ENCODE assay signal across 15 cellular contexts in the genomic region with DNA sequence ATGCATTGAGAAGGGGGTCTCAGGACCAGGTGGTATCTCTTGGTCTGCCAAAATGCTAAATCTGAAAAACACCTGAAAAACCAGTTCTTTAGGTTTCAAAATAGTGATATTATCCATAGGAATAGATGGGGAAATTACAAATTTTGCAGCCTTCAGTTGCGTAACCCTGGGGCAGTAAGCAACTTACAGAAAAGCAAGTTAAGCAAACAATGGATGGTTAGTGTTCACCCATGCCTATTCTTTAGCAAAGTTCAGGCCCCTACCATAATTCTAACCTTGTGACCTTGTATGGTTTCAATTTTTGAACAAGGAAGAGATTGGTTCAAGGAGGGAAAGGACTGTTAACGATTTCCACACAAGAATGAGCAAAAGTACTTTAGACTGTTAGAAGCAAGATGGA. TPM values are rescaled to one million over a fixed set of nuclear protein-coding genes. Genes with fewer than 3 reads are reported as not detected.
DNase-seq lines count a peak whose midpoint lies in the region; ATAC-seq, FAIRE-seq and TF ChIP-seq lines count a peak whose summit lies in the region.
"Had no signal": no experiment of that assay in that cellular context is flagged by ENCODE, and none has a peak within 500 bp of the region (broad histone marks: within the 10 kb centered on the region; RNA-seq: fewer than 3 reads in every experiment).

No MANE protein-coding gene starts in this region.

- H3K36me3 ChIP-seq in HepG2 (replicated peaks in 1 of 2; ENCODE audit: control insufficient read depth in 1 of 2, insufficient read depth in 2 of 2, low read length in 2 of 2) (peaks cover 3 to 4% of the 10 kb centered on the region in 2 experiments; a peak in 4 of 5 replicates), right lobe of liver (peaks cover 0 to 2% (median 0%) of the 10 kb centered on the region in 4 donors), tibial artery (no peaks in the 10 kb centered on the region), neuronal stem cell (replicated peaks in 1 of 2; ENCODE audit: control insufficient read depth in 2 of 2, insufficient read depth in 2 of 2, low read length in 2 of 2) (peaks cover 0 to 48% of the 10 kb centered on the region in 2 donors)

- in situ Hi-C loops in HepG2 (cut with HindIII; ENCODE audit: extremely low pct_ligation_motif_present, low pct_unique_long_range_greater_than_20kb): no loop called here

- no peak overlapping the region for H2BK120ac ChIP-seq in neuronal stem cell (ENCODE audit: low read depth, low read length)

- POLR2A ChIA-PET in HepG2 (lab: Yijun Ruan, JAX): no interaction called here

- no peak overlapping the region for H2BK15ac ChIP-seq in neuronal stem cell (ENCODE audit: low read length)

- no TSS peak for BruUV-seq in HepG2 (replicated peaks; lab: Mats Ljungman, UMichigan)

- TF ChIP-seq RAD21 in HepG2 (CRISPR knock-in tag; IDR thresholded peaks at IDR 0.05): no peak

- H3K4me1 ChIP-seq in HepG2 (ENCODE audit: insufficient read depth, low read length) (peaks cover 56% of the 10 kb centered on the region), right lobe of liver (peaks cover 0 to 41% (median 18%) of the 10 kb centered on the region in 4 donors), tibial artery (no peaks in the 10 kb centered on the region), neuronal stem cell (ENCODE audit: control insufficient read depth in 2 of 2, insufficient read depth in 1 of 2, low read depth in 1 of 2, low read length in 2 of 2) (no peaks in the 10 kb centered on the region)

- no peak overlapping the region for H3K18ac ChIP-seq in neuronal stem cell (ENCODE audit: low read length)

- CTCF ChIA-PET in HepG2 (lab: Yijun Ruan, JAX; ENCODE audit: low intra/inter-chr PET ratio, low total read pairs): no interaction called here

- H2BK5ac ChIP-seq in neuronal stem cell (ENCODE audit: low read length): no peak overlapping the region

- H3K14ac ChIP-seq in neuronal stem cell (ENCODE audit: low read length): no peak overlapping the region

- no peak overlapping the region for H4K8ac ChIP-seq in neuronal stem cell (ENCODE audit: low read depth, low read length)

- H3K27me3 ChIP-seq in HepG2 (ENCODE audit: control insufficient read depth in 1 of 2, insufficient read depth in 2 of 2, low read length in 2 of 2): no peaks in the 10 kb centered on the region
- H3K27me3 ChIP-seq in right lobe of liver: no peaks in the 10 kb centered on the region
- no peaks in the 10 kb centered on the region for H3K27me3 ChIP-seq in tibial artery
- H3K27me3 ChIP-seq in neuronal stem cell (ENCODE audit: control insufficient read depth in 3 of 3, insufficient read depth in 3 of 3, low read depth in 1 of 3, low read length in 3 of 3): no peaks in the 10 kb centered on the region
- H3K27me3 ChIP-seq: BLaER1 had no signal

- DNase-seq in HepG2 (ENCODE audit: low spot score) (peak; percentile 23), right lobe of liver (no peak), MV-4-11 (lab: John Stamatoyannopoulos, UW) (peak; percentile 2), choroid plexus epithelial cell (ENCODE audit: low read depth) (peak; percentile 13), tibial artery (no peak), neuronal stem cell (ENCODE audit: low spot score) (no peak)
- DNase-seq: Caco-2; CD8-positive, alpha-beta memory T cell; DMS53; GF-D8; GM23248; H7 had no signal

- FAIRE-seq in HepG2 (lab: Jason Lieb, UNC): peak; percentile 56
- FAIRE-seq: A204.1 had no signal

- no peak overlapping the region for H4K91ac ChIP-seq in neuronal stem cell (ENCODE audit: low read depth, low read length, poor library complexity)

- H4K20me1 ChIP-seq in HepG2 (ENCODE audit: insufficient read depth, low read length): no peaks in the 10 kb centered on the region
- H4K20me1 ChIP-seq: BLaER1 had no signal

- intact Hi-C loops in HepG2 (cut with micrococcal nuclease; ENCODE audit: unreplicated experiment) (no loop called here), right lobe of liver (cut with DNase I) (no loop called here), tibial artery (cut with DNase I; ENCODE audit: low total_unique reads) (no loop called here)

- TF ChIP-seq POLR2A in HepG2 (IDR thresholded peaks at IDR 0.05; ENCODE audit: insufficient read depth in 1 of 2, low read depth in 2 of 2, low read length in 2 of 2) (no peak), right lobe of liver (IDR thresholded peaks at IDR 0.05) (no peak)

- no peak for ATAC-seq in HepG2
- ATAC-seq in right lobe of liver: no peak
- no peak for ATAC-seq in GM19452 (IDR thresholded peaks at IDR 0.05; ENCODE audit: unreplicated experiment)

- H2AK5ac ChIP-seq in neuronal stem cell (ENCODE audit: low read depth, low read length): no peak overlapping the region

- TF ChIP-seq EP300 in HepG2 (IDR thresholded peaks at IDR 0.05; ENCODE audit: low read depth in 2 of 2, low read length in 2 of 2) (no peak), HepG2 (CRISPR knock-in tag; IDR thresholded peaks at IDR 0.05; ENCODE audit: borderline replicate concordance) (no peak)

- H3K4me2 ChIP-seq in HepG2 (ENCODE audit: low read depth, low read length) (no peak overlapping the region), neuronal stem cell (ENCODE audit: insufficient read depth, low read length, poor library complexity, severe bottlenecking) (no peak overlapping the region)
- H3K4me2 ChIP-seq: BLaER1 had no signal

- no peak overlapping the region for H2BK12ac ChIP-seq in neuronal stem cell (ENCODE audit: low read length)

- H3K79me2 ChIP-seq in HepG2 (ENCODE audit: insufficient read depth, low read length): no peaks in the 10 kb centered on the region

- no peaks in the 10 kb centered on the region for H3K79me1 ChIP-seq in neuronal stem cell (ENCODE audit: low read depth, low read length)

- no peak overlapping the region for H2AFZ ChIP-seq in HepG2 (ENCODE audit: low read length)
- no peak overlapping the region for H2AFZ ChIP-seq in neuronal stem cell (ENCODE audit: low read length)
- H2AFZ ChIP-seq: GM23248 had no signal

- H3K4ac ChIP-seq in neuronal stem cell (ENCODE audit: low read length): no peak overlapping the region

- H3K4me3 ChIP-seq in HepG2 (replicated peaks in 1 of 3; ENCODE audit: insufficient read depth in 1 of 3, low read depth in 2 of 3, low read length in 3 of 3) (no peak overlapping the region), right lobe of liver (no peak overlapping the region), choroid plexus epithelial cell (ENCODE audit: low read depth, low read length) (no peak overlapping the region), tibial artery (no peak overlapping the region), neuronal stem cell (ENCODE audit: low read length in 2 of 2) (no peak overlapping the region)
- H3K4me3 ChIP-seq: BLaER1, GM23248 had no signal

- TF ChIP-seq CTCF in HepG2 (CRISPR knock-in tag; IDR thresholded peaks at IDR 0.05) (no peak), right lobe of liver (IDR thresholded peaks at IDR 0.05) (no peak), choroid plexus epithelial cell (conservative IDR thresholded peaks at IDR 0.05; ENCODE audit: low read depth, low read length) (no peak), tibial artery (IDR thresholded peaks at IDR 0.05) (no peak)

- H3K27ac ChIP-seq in HepG2 (ENCODE audit: extremely low read length, insufficient read depth, low read length) (no peak overlapping the region), right lobe of liver (no peak overlapping the region), tibial artery (no peak overlapping the region), neuronal stem cell (replicated peaks; ENCODE audit: low read length) (no peak overlapping the region)
- H3K27ac ChIP-seq: BLaER1, GM23248 had no signal

- WGBS in HepG2 (ENCODE audit: low lambda C conversion rate): 55% methylated on average over 2 of the region's 2 CpGs
- 94% methylated on average over 2 of the region's 2 CpGs for WGBS in right lobe of liver (ENCODE audit: insufficient coverage, low coverage, low lambda C conversion rate, missing lambda C conversion rate)
- WGBS in neuronal stem cell (ENCODE audit: extremely low coverage in 2 of 2, insufficient read length in 2 of 2, insufficient replicate concordance in 1 of 2), 2 donors: no CpG with 5 or more reads among the region's 2 CpGs

- no peak overlapping the region for H3K23ac ChIP-seq in neuronal stem cell (ENCODE audit: low read depth, low read length, poor library complexity)

- H3K9ac ChIP-seq in HepG2 (ENCODE audit: insufficient read depth, low read depth, low read length): no peak overlapping the region
- no peak overlapping the region for H3K9ac ChIP-seq in neuronal stem cell (ENCODE audit: low read depth, low read length, poor library complexity)
- H3K9ac ChIP-seq: BLaER1, GM23248 had no signal

- no peaks in the 10 kb centered on the region for H3K9me3 ChIP-seq in HepG2 (ENCODE audit: low read length)
- H3K9me3 ChIP-seq in right lobe of liver: no peaks in the 10 kb centered on the region
- H3K9me3 ChIP-seq in tibial artery: no peaks in the 10 kb centered on the region
- no peaks in the 10 kb centered on the region for H3K9me3 ChIP-seq in neuronal stem cell (replicated peaks in 1 of 2; ENCODE audit: control insufficient read depth in 2 of 2, insufficient read depth in 1 of 2, low read depth in 1 of 2, low read length in 2 of 2)
- H3K9me3 ChIP-seq: Caco-2 had no signal

RNA-seq across cellular contexts. Expression of a gene that starts 24.5 kb away (rescaled TPM):
- total RNA-seq in HepG2 (2016; rRNA removed; fragmentation: Illumina TruSeq; extraction: Trizol) (63.8 and 71.9 TPM in 2 replicates), right lobe of liver (100 to 1,000 TPM in 3 of 6 experiments, 10 to 100 TPM in 3; 40.2 to 228 (median 82.8) TPM)
- 27.6 and 30.6 TPM in 2 replicates for total RNA-seq in HepG2 (2016; cell fraction: cytosol; rRNA removed; fragmentation: Illumina TruSeq; extraction: Trizol; ENCODE audit: low read depth)
- total RNA-seq in HepG2 (2016; cell fraction: insoluble cytoplasmic fraction; rRNA removed; fragmentation: Illumina TruSeq; extraction: Trizol): 64.8 and 79.1 TPM in 2 replicates
- 27.3 and 28.0 TPM in 2 replicates for total RNA-seq in HepG2 (2016; cell fraction: membrane; rRNA removed; fragmentation: Illumina TruSeq; extraction: Trizol)
- total RNA-seq in HepG2 (2016; cell fraction: nucleus; rRNA removed; fragmentation: Illumina TruSeq; extraction: Trizol): 27.2 and 28.1 TPM in 2 replicates
- 499 and 615 TPM in 2 replicates for polyA plus RNA-seq in HepG2 (2011; rRNA removed)
- 393 and 503 TPM in 2 replicates for polyA plus RNA-seq in HepG2 (2011; cell fraction: cytosol; rRNA removed)
- polyA plus RNA-seq in HepG2 (2011; cell fraction: nucleus; rRNA removed): 87.8 and 90.3 TPM in 2 replicates
- polyA plus RNA-seq in HepG2 (2012): 244 and 269 TPM in 2 replicates
- 25.5 and 30.2 TPM in 2 replicates for polyA plus RNA-seq in HepG2 (2016; cell fraction: cytosol; fragmentation: Illumina TruSeq; extraction: Trizol; ENCODE audit: low read depth)
- 107 and 117 TPM in 2 replicates for polyA plus RNA-seq in HepG2 (2016; cell fraction: insoluble cytoplasmic fraction; fragmentation: Illumina TruSeq; extraction: Trizol; ENCODE audit: low read depth)
- polyA plus RNA-seq in HepG2 (2016; cell fraction: membrane; fragmentation: Illumina TruSeq; extraction: Trizol; ENCODE audit: low read depth): 23.9 and 28.1 TPM in 2 replicates
- polyA plus RNA-seq in HepG2 (2016; cell fraction: nucleus; fragmentation: Illumina TruSeq; extraction: Trizol; ENCODE audit: insufficient read depth, low read depth): 59.6 and 62.5 TPM in 2 replicates
- polyA minus RNA-seq in HepG2 (2011; rRNA and poly(A)+ RNA removed; ENCODE audit: low replicate concordance): 44.3 and 186 TPM in 2 replicates
- polyA minus RNA-seq in HepG2 (2011; cell fraction: cytosol; rRNA and poly(A)+ RNA removed): 49.7 and 65.5 TPM in 2 replicates
- polyA minus RNA-seq in HepG2 (2011; cell fraction: nucleus; rRNA and poly(A)+ RNA removed): 62.3 and 93.9 TPM in 2 replicates
- 13.5 TPM for polyA plus RNA-seq in neuronal stem cell (2013, experiment 1 of 2)
- 14.2 TPM for polyA plus RNA-seq in neuronal stem cell (2013, experiment 2 of 2)

Comparison
In these comparisons a context has a peak if more than half of its experiments do, and no peak if none do; other contexts are left out.
1. DNase-seq: peak in HepG2 (single experiment), MV-4-11 (single experiment) and choroid plexus epithelial cell (single experiment); none in right lobe of liver (0 of 3), tibial artery (0 of 2) and neuronal stem cell (single experiment).